12 cellular contexts compared by ENCODE assay signal in genomic region chr6:42932412-42932811, GRCh38. TPM values are rescaled to one million over a fixed set of nuclear protein-coding genes. Genes with fewer than 3 reads are reported as not detected.
DNase-seq lines count a peak whose midpoint lies in the region; ATAC-seq and TF ChIP-seq lines count a peak whose summit lies in the region.
"Had no signal": no experiment of that assay in that cellular context is flagged by ENCODE, and none has a peak within 500 bp of the region (broad histone marks: within the 10 kb centered on the region; RNA-seq: fewer than 3 reads in every experiment).

No MANE protein-coding gene starts in this region.

- H3K4me2 ChIP-seq in OCI-LY1 (ENCODE audit: low read length), result peak overlapping the region; percentile 59

- H3K4me3 ChIP-seq in OCI-LY1 (ENCODE audit: low read depth, low read length, poor library complexity, severe bottlenecking) (peak overlapping the region; percentile 32), dorsolateral prefrontal cortex (peak overlapping the region in 50 of 59 donors; percentile 4 to 97 (median 75))

- no peaks in the 10 kb centered on the region for H3K9me3 Mint-ChIP-seq in T-helper 2 cell treated with Interferon-gamma antibody and Interleukin-4, amounts not matched to agents 5 μg/mL and 100 μg/mL, for 36 hours
- no peaks in the 10 kb centered on the region for H3K9me3 Mint-ChIP-seq in osteocyte (ENCODE audit: unreplicated experiment)

- TF ChIP-seq CTCF in OCI-LY1 (IDR thresholded peaks at IDR 0.05; ENCODE audit: low read length) (no peak), dorsolateral prefrontal cortex (IDR thresholded peaks at IDR 0.05 in 54 of 56, conservative IDR thresholded peaks at IDR 0.05 in 2 of 56; ENCODE audit: low read depth in 1 of 56, partially characterized antibody in 56 of 56) (no peak), osteocyte (IDR thresholded peaks at IDR 0.05) (no peak)

- peaks cover 35% of the 10 kb centered on the region for H3K4me1 Mint-ChIP-seq in T-helper 2 cell treated with Interferon-gamma antibody and Interleukin-4, amounts not matched to agents 5 μg/mL and 100 μg/mL, for 36 hours (ENCODE audit: low read depth)
- H3K4me1 Mint-ChIP-seq in osteocyte (ENCODE audit: unreplicated experiment), result peaks cover 33% of the 10 kb centered on the region

- H3K27me3 ChIP-seq in OCI-LY1 (ENCODE audit: insufficient read depth, low read length) (no peaks in the 10 kb centered on the region), dorsolateral prefrontal cortex (no peaks in the 10 kb centered on the region)

- H3K79me2 ChIP-seq in OCI-LY1 (ENCODE audit: insufficient read depth, low read length), result peaks cover 9% of the 10 kb centered on the region

- peaks cover 44% of the 10 kb centered on the region for H3K36me3 Mint-ChIP-seq in T-helper 2 cell treated with Interferon-gamma antibody and Interleukin-4, amounts not matched to agents 5 μg/mL and 100 μg/mL, for 36 hours (ENCODE audit: low read depth)
- H3K36me3 Mint-ChIP-seq in osteocyte (ENCODE audit: unreplicated experiment), result peaks cover 13% of the 10 kb centered on the region

- no peaks in the 10 kb centered on the region for H3K9me2 ChIP-seq in OCI-LY1 (ENCODE audit: low read depth, low read length)

- no peaks in the 10 kb centered on the region for H3K9me3 ChIP-seq in OCI-LY1 (ENCODE audit: low read length)

- no peaks in the 10 kb centered on the region; the same call in 1 of the 2 replicates for H4K20me1 ChIP-seq in OCI-LY1 (ENCODE audit: insufficient read depth, low read length)

- H3K27me3 Mint-ChIP-seq in T-helper 2 cell treated with Interferon-gamma antibody and Interleukin-4, amounts not matched to agents 5 μg/mL and 100 μg/mL, for 36 hours (ENCODE audit: low read depth), result no peaks in the 10 kb centered on the region
- H3K27me3 Mint-ChIP-seq in osteocyte (ENCODE audit: unreplicated experiment), result no peaks in the 10 kb centered on the region

- H3K27ac ChIP-seq in OCI-LY1 (ENCODE audit: low read depth, low read length, poor library complexity, severe bottlenecking), result no peak overlapping the region
- H3K27ac ChIP-seq in dorsolateral prefrontal cortex, result peak overlapping the region in 21 of 59 donors; percentile 2 to 94 (median 36)

- peaks cover 32% of the 10 kb centered on the region for H3K4me1 ChIP-seq in OCI-LY1 (ENCODE audit: insufficient read depth, low read length, severe bottlenecking)

- no peak overlapping the region for H3K27ac Mint-ChIP-seq in T-helper 2 cell treated with Interferon-gamma antibody and Interleukin-4, amounts not matched to agents 5 μg/mL and 100 μg/mL, for 36 hours
- H3K27ac Mint-ChIP-seq in osteocyte (ENCODE audit: unreplicated experiment), result peak overlapping the region; percentile 2

- H3K4me3 Mint-ChIP-seq in T-helper 2 cell treated with Interferon-gamma antibody and Interleukin-4, amounts not matched to agents 5 μg/mL and 100 μg/mL, for 36 hours, result peak overlapping the region; percentile 14
- H3K4me3 Mint-ChIP-seq in osteocyte (ENCODE audit: unreplicated experiment), result no peak overlapping the region

- intact Hi-C loops in dorsolateral prefrontal cortex (cut with DNase I), result no loop called here

- H3K36me3 ChIP-seq in OCI-LY1 (ENCODE audit: insufficient read depth, low read length), result peaks cover 46% of the 10 kb centered on the region

- no peaks in the 10 kb centered on the region for H3F3A ChIP-seq in OCI-LY1 (ENCODE audit: insufficient read depth, low read length)

- no peak overlapping the region for H2AFZ ChIP-seq in OCI-LY1 (ENCODE audit: low read length)

- H3K9ac ChIP-seq in OCI-LY1 (ENCODE audit: low read length), result peak overlapping the region; percentile 3; the same call in 1 of the 2 replicates

- DNase-seq in T-helper 2 cell treated with Interferon-gamma antibody and Interleukin-4, amounts not matched to agents 5 μg/mL and 100 μg/mL, for 36 hours (ENCODE audit: low spot score), result no peak
- DNase-seq in T-helper 2 cell (no peak), dorsolateral prefrontal cortex (no peak), osteocyte (ENCODE audit: extremely low spot score, unreplicated experiment) (no peak), cerebellum (ENCODE audit: low spot score) (no peak), NCI-H1417 treated with DMSO at 0.1 percent for 48 hours (lab: John Stamatoyannopoulos, UW) (no peak)
- DNase-seq: activated CD4-positive, CD25-positive, alpha-beta regulatory T cell treated with anti-CD3 and anti-CD28 coated beads, Interleukin-2, amount 50 U/mL, for 72 hours; NCI-H146; NCI-H82 had no signal

- no peak for ATAC-seq in GM18517 (IDR thresholded peaks at IDR 0.05; ENCODE audit: unreplicated experiment)

RNA-seq across cellular contexts. Expression of gene CNPY3, which starts 3.1 kb away (rescaled TPM):
- total RNA-seq in dorsolateral prefrontal cortex (10 to 100 TPM; 33.3 to 56.8 (median 43.9) TPM), osteocyte (69.0 and 73.6 TPM in 2 replicates), cerebellum (18.9 TPM)

RNA-seq across cellular contexts. Expression of gene PTCRA, which starts 16.6 kb away (rescaled TPM):
- total RNA-seq in dorsolateral prefrontal cortex (1 to 10 TPM in 5 of 120 experiments, under 1 TPM in 8, not detected in 107; 0.40 to 2.0 (median 0.81) TPM), osteocyte (not detected in 2 replicates), cerebellum (not detected)

RNA-seq across cellular contexts. Expression of gene GNMT, which starts 28.1 kb away (rescaled TPM):
- total RNA-seq in dorsolateral prefrontal cortex (1 to 10 TPM; 1.0 to 9.9 (median 3.9) TPM), osteocyte (0.44 and 0.97 TPM in 2 replicates), cerebellum (0.36 TPM)
- total RNA-seq: skeletal muscle tissue had no signal

RNA-seq across cellular contexts. Expression of gene PEX6, which starts 46.6 kb away (rescaled TPM):
- 10 to 100 TPM; 14.5 to 47.7 (median 28.6) TPM for total RNA-seq in dorsolateral prefrontal cortex
- total RNA-seq in osteocyte, result 27.1 and 27.3 TPM in 2 replicates
- total RNA-seq in cerebellum, result 17.1 TPM

RNA-seq across cellular contexts. Expression of gene PPP2R5D, which starts 52.0 kb away (rescaled TPM):
- total RNA-seq in dorsolateral prefrontal cortex (10 to 100 TPM; 37.6 to 92.6 (median 66.9) TPM), osteocyte (44.3 and 46.1 TPM in 2 replicates), cerebellum (30.2 TPM)
